Comparison of ENCODE assay signal across 1 cellular context in the genomic region with DNA sequence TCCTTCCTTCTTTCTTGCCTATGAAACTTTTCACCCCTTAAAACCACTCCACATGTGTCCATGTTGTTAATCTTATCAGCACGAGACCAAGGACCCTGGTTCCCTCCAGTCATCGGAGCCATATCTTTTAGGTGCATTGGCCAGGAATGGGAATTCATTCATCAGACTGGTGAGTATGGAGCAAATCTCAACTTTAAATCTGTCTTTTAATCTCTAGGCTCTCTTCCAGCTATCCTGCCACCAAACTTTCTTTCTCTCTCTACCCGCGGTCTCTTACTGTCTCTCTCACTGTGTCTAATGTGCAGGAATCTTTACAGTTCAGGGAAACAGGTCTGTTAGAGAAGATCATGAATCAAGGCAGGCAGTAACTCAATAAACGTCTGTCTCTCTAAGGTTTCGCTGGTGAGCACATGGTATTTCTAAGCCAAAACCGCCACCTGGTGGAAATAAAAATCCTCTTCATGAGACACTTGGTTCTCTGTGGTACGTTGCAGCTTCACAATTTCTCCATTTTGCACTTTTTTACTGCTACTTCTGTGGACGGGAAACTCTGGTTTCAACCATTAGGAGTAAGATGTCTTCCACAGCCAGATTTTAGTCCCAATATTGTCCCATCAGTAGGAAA.
TF ChIP-seq lines count a peak whose summit lies in the region.

No MANE protein-coding gene starts in this region.

TF ChIP-seq in K562, 482 proteins besides CTCF, POLR2A, EP300 and RAD21 (continued from another document):
- TF ChIP-seq, protein P1, sequence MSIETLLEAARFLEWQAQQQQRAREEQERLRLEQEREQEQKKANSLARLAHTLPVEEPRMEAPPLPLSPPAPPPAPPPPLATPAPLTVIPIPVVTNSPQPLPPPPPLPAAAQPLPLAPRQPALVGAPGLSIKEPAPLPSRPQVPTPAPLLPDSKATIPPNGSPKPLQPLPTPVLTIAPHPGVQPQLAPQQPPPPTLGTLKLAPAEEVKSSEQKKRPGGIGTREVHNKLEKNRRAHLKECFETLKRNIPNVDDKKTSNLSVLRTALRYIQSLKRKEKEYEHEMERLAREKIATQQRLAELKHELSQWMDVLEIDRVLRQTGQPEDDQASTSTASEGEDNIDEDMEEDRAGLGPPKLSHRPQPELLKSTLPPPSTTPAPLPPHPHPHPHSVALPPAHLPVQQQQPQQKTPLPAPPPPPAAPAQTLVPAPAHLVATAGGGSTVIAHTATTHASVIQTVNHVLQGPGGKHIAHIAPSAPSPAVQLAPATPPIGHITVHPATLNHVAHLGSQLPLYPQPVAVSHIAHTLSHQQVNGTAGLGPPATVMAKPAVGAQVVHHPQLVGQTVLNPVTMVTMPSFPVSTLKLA (conservative IDR thresholded peaks at IDR 0.05) = no peak
- TF ChIP-seq MXI1 (IDR thresholded peaks at IDR 0.05; ENCODE audit: low read depth, low read length) = no peak
- no peak for TF ChIP-seq ADNP (tag; IDR thresholded peaks at IDR 0.05)
- TF ChIP-seq ZNF589 (CRISPR knock-in tag; IDR thresholded peaks at IDR 0.05; ENCODE audit: low read depth) = no peak
- no peak for TF ChIP-seq HOXB6 (CRISPR knock-in tag; IDR thresholded peaks at IDR 0.05; ENCODE audit: borderline replicate concordance)
- no peak for TF ChIP-seq ARID4B (CRISPR knock-in tag; IDR thresholded peaks at IDR 0.05)
- no peak for TF ChIP-seq DIDO1 (tag; IDR thresholded peaks at IDR 0.05; ENCODE audit: low read depth)
- TF ChIP-seq, protein P2, sequence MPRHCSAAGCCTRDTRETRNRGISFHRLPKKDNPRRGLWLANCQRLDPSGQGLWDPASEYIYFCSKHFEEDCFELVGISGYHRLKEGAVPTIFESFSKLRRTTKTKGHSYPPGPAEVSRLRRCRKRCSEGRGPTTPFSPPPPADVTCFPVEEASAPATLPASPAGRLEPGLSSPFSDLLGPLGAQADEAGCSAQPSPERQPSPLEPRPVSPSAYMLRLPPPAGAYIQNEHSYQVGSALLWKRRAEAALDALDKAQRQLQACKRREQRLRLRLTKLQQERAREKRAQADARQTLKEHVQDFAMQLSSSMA (CRISPR knock-in tag; IDR thresholded peaks at IDR 0.05) = no peak
- TF ChIP-seq ZNF79 (CRISPR knock-in tag; IDR thresholded peaks at IDR 0.05; ENCODE audit: low read depth) = no peak
- TF ChIP-seq ZKSCAN1 (IDR thresholded peaks at IDR 0.05; ENCODE audit: low read depth, low read length) = no peak
- no peak for TF ChIP-seq ZNF316 (IDR thresholded peaks at IDR 0.05)
- TF ChIP-seq ZNF76 (CRISPR knock-in tag; IDR thresholded peaks at IDR 0.05; ENCODE audit: borderline replicate concordance) = no peak
- no peak for TF ChIP-seq MEF2A (IDR thresholded peaks at IDR 0.05; ENCODE audit: control insufficient read depth, low read depth, low read length)
